Comparison of ENCODE assay signal across 8 cellular contexts in genomic region chr11:27473017-27473406, GRCh38. TPM values are rescaled to one million over a fixed set of nuclear protein-coding genes. Genes with fewer than 3 reads are reported as not detected.
DNase-seq lines count a peak whose midpoint lies in the region; ATAC-seq and TF ChIP-seq lines count a peak whose summit lies in the region.

No MANE protein-coding gene starts in this region.

- peak overlapping the region; percentile 98 for H3K4me3 ChIP-seq in GM23248
- H3K4me3 ChIP-seq in cardiac muscle cell: peak overlapping the region; percentile 85
- peak overlapping the region; percentile 93 for H3K4me3 ChIP-seq in rectal smooth muscle tissue (ENCODE audit: low read length)

- H3K9ac ChIP-seq in GM23248: peak overlapping the region; percentile 39
- H3K9ac ChIP-seq in rectal smooth muscle tissue (ENCODE audit: low read length): no peak overlapping the region

- no peaks in the 10 kb centered on the region for H3K27me3 ChIP-seq in GM23248 (replicated peaks; ENCODE audit: insufficient read depth)
- H3K27me3 ChIP-seq in cardiac muscle cell: no peaks in the 10 kb centered on the region
- H3K27me3 ChIP-seq in rectal smooth muscle tissue (ENCODE audit: control insufficient read depth, insufficient read depth, low read length): no peaks in the 10 kb centered on the region

- peaks cover 31% of the 10 kb centered on the region for H3K79me2 ChIP-seq in GM23248 (ENCODE audit: insufficient read depth)

- H3K4me2 ChIP-seq in GM23248 (ENCODE audit: unreplicated experiment): peak overlapping the region; percentile 64

- peaks cover 32% of the 10 kb centered on the region for H3K4me1 Mint-ChIP-seq in activated B cell treated with CpG ODN at 0.5 μM for 24 hours

- peak overlapping the region; percentile 30 for H3K27ac Mint-ChIP-seq in activated B cell treated with CpG ODN at 0.5 μM for 24 hours

- TF ChIP-seq CTCF in activated B cell treated with CpG ODN at 0.5 μM for 24 hours (IDR thresholded peaks at IDR 0.05) (no peak), cardiac muscle cell (IDR thresholded peaks at IDR 0.05; ENCODE audit: low read depth, low read length) (no peak)

- H4K20me1 ChIP-seq in GM23248 (ENCODE audit: insufficient read depth): no peaks in the 10 kb centered on the region

- H3K4me3 Mint-ChIP-seq in activated B cell treated with CpG ODN at 0.5 μM for 24 hours: peak overlapping the region; percentile 89

- POLR2A ChIA-PET in activated B cell treated with CpG ODN at 0.5 μM for 24 hours (lab: Charles Lee): interaction anchor here (0.7 to 1.0 kb wide), 2 partner anchors 9 to 34 kb away, joined by 4 to 16 read pairs; partner anchors contain the start of gene LIN7C

- H3K9me2 ChIP-seq in GM23248 (ENCODE audit: insufficient read depth): no peaks in the 10 kb centered on the region

- ATAC-seq in activated B cell treated with CpG ODN at 0.5 μM for 24 hours (ENCODE audit: low read depth) (no peak), GM19395 (IDR thresholded peaks at IDR 0.05; ENCODE audit: unreplicated experiment) (no peak)

- H3K27ac ChIP-seq in GM23248: peak overlapping the region; percentile 70
- H3K27ac ChIP-seq in cardiac muscle cell: peak overlapping the region; percentile 98
- peak overlapping the region; percentile 86 for H3K27ac ChIP-seq in rectal smooth muscle tissue (ENCODE audit: low read depth, low read length)

- H3K9me3 ChIP-seq in GM23248 (ENCODE audit: low read depth) (no peaks in the 10 kb centered on the region), cardiac muscle cell (ENCODE audit: low read depth) (no peaks in the 10 kb centered on the region)

- H3K36me3 ChIP-seq in GM23248 (ENCODE audit: low read depth): no peaks in the 10 kb centered on the region
- no peaks in the 10 kb centered on the region for H3K36me3 ChIP-seq in cardiac muscle cell
- no peaks in the 10 kb centered on the region for H3K36me3 ChIP-seq in rectal smooth muscle tissue (ENCODE audit: control insufficient read depth, insufficient read depth, low read length)

- peaks cover 3% of the 10 kb centered on the region for H3K36me3 Mint-ChIP-seq in activated B cell treated with CpG ODN at 0.5 μM for 24 hours (ENCODE audit: low read depth)

- H3F3A ChIP-seq in GM23248 (ENCODE audit: insufficient read depth): peaks cover 34% of the 10 kb centered on the region

- CTCF ChIA-PET in activated B cell treated with CpG ODN at 0.5 μM for 24 hours (lab: Charles Lee): interaction anchor here (0.6 to 1.5 kb wide), 3 partner anchors 13 to 289 kb away, joined by 3 to 5 read pairs (median 3); no protein-coding TSS in a partner anchor

- intact Hi-C loops in activated B cell treated with CpG ODN at 0.5 μM for 24 hours (cut with micrococcal nuclease): loop anchor here (2.0 to 5.0 kb wide), 2 partner anchors 26 to 241 kb away; no protein-coding TSS in a partner anchor

- H2AFZ ChIP-seq in GM23248: peak overlapping the region; percentile 90

- in situ Hi-C loops in GM23248 (cut with MboI): no loop called here

- H3K4me1 ChIP-seq in GM23248 (ENCODE audit: insufficient read depth): peaks cover 25% of the 10 kb centered on the region
- H3K4me1 ChIP-seq in cardiac muscle cell (ENCODE audit: low read depth): peaks cover 18% of the 10 kb centered on the region
- peaks cover 9% of the 10 kb centered on the region for H3K4me1 ChIP-seq in rectal smooth muscle tissue (ENCODE audit: control insufficient read depth, insufficient read depth, low read length)

- H3K9me3 Mint-ChIP-seq in activated B cell treated with CpG ODN at 0.5 μM for 24 hours: no peaks in the 10 kb centered on the region

- peaks cover 11% of the 10 kb centered on the region for H3K27me3 Mint-ChIP-seq in activated B cell treated with CpG ODN at 0.5 μM for 24 hours

- DNase-seq in GM23248: peak; percentile 68
- no peak for DNase-seq in activated B cell treated with CpG ODN at 0.5 μM for 24 hours
- DNase-seq in cardiac muscle cell (ENCODE audit: low read depth in 1 of 2, low spot score in 1 of 2): peak in 1 of 2 donors; percentile 40
- no peak for DNase-seq in NCI-H2029 treated with DMSO at 0.1 percent for 48 hours (lab: John Stamatoyannopoulos, UW)
- DNase-seq in hippocampal formation (lab: John Stamatoyannopoulos, UW): no peak
- DNase-seq in NCI-H524 (lab: John Stamatoyannopoulos, UW): no peak

- WGBS in GM23248 (ENCODE audit: low coverage in 1 of 2, low lambda C conversion rate in 2 of 2, missing lambda C conversion rate in 2 of 2), 2 experiments: 2% methylated on average over 8 of the region's 9 CpGs

RNA-seq across cellular contexts. Expression of gene LGR4, which starts 0.4 kb away (rescaled TPM):
- 58.6 and 59.2 TPM in 2 replicates for total RNA-seq in GM23248 (2014; rRNA removed; shearing (Covaris generic))
- polyA plus RNA-seq in GM23248 (2016; fragmentation: Nextera tagmentation; extraction: Ambion mirVana) (14.4 and 14.9 TPM in 2 replicates), cardiac muscle cell (52.4 and 66.1 TPM in 2 replicates)
- total RNA-seq in activated B cell treated with CpG ODN at 0.5 μM for 24 hours (2.4 and 3.0 TPM in 2 replicates), cardiac muscle cell (84.2 and 89.3 TPM in 2 replicates)

RNA-seq across cellular contexts. Expression of gene LIN7C, which starts 33.6 kb away (rescaled TPM):
- total RNA-seq in GM23248 (2014; rRNA removed; shearing (Covaris generic)): 47.0 and 51.1 TPM in 2 replicates
- polyA plus RNA-seq in GM23248 (2016; fragmentation: Nextera tagmentation; extraction: Ambion mirVana) (43.0 and 45.1 TPM in 2 replicates), cardiac muscle cell (13.1 and 30.1 TPM in 2 replicates)
- total RNA-seq in activated B cell treated with CpG ODN at 0.5 μM for 24 hours (20.8 and 23.5 TPM in 2 replicates), cardiac muscle cell (13.6 and 18.8 TPM in 2 replicates)

Comparison
In these comparisons a context has a peak if more than half of its experiments do, and no peak if none do; other contexts are left out.
1. RNA of gene LGR4, which starts 0.4 kb away (total RNA-seq): 84.2 to 89.3 TPM in cardiac muscle cell and 58.6 to 59.2 TPM in GM23248; 2.4 to 3.0 TPM in activated B cell treated with CpG ODN at 0.5 μM for 24 hours; every median in the first group is over 10 times any median in the second.
2. Peak in every context shown above with its lines, with median percentiles within 50 percentile points of each other: H3K27ac ChIP-seq and H3K4me3 ChIP-seq.